In genomic region chr10:129967579-129968019, GRCh38 we compare ENCODE assay signal across 1 cellular context.
TF ChIP-seq lines count a peak whose summit lies in the region.

No MANE protein-coding gene starts in this region.

TF ChIP-seq in neural cell, 6 proteins besides CTCF, POLR2A, EP300 and RAD21:
- TF ChIP-seq EZH2 (IDR thresholded peaks at IDR 0.05; ENCODE audit: borderline replicate concordance, insufficient read depth, low read length, poor library complexity, severe bottlenecking) (peak; percentile 88), MXI1 (conservative IDR thresholded peaks at IDR 0.05; ENCODE audit: poor library complexity, severe bottlenecking) (no peak)
